In the genomic region with DNA sequence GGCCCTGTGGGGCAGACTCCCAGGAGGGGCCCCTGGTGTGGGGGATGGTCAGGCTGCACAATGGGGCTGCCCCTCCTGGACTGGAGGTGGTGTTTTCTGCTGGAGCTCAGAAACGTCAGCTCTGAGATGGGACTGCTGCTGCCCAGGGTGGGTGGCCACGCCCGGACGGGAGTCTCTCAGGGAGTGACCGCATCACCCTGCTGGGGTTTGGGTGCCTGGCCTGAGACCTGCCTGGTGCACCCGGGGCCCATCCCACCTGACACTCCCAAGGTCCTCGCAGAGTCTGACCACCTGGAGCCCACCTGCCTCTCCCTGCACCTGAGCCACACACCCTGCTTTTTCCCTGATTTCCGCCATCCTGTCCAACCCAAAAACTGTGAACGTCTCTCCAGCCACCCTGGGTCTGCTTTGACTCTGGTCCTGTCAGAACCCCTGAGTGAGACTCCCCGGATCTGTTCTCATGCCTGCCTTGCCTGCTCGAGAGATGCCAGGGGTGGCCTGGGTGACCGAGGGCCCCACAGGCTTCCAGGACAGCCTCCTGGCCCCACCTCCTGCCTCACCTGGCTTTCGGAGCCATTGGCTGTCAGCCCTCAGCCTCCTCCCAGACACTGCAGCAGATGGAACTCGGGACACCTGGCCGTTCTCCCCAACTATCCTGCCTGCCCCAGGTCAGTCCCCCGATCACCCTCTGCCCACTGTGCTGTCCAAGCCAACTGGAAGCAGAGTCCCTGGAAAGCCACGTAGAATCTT, we compare ENCODE assay signal across 22 cellular contexts. TPM values are rescaled to one million over a fixed set of nuclear protein-coding genes. Genes with fewer than 3 reads are reported as not detected.
A peak's percentile ranks its signal among the peaks of the same experiment; 100 is the strongest.
DNase-seq lines count a peak whose midpoint lies in the region; ATAC-seq, FAIRE-seq and TF ChIP-seq lines count a peak whose summit lies in the region.
"Had no signal": no experiment of that assay in that cellular context is flagged by ENCODE, and none has a peak within 500 bp of the region (broad histone marks: within the 10 kb centered on the region; RNA-seq: fewer than 3 reads in every experiment).

No MANE protein-coding gene starts in this region.

- FAIRE-seq in HepG2 (lab: Jason Lieb, UNC), result no peak
- FAIRE-seq: A204.1, GM12878, GM19239, H54 had no signal

- intact Hi-C loops in HepG2 (cut with micrococcal nuclease; ENCODE audit: unreplicated experiment) (no loop called here), mammary epithelial cell (cut with micrococcal nuclease) (no loop called here)

- peaks cover 15% of the 10 kb centered on the region for H3K9me3 ChIP-seq in endodermal cell (ENCODE audit: control insufficient read depth, low read length)
- H3K9me3 ChIP-seq in HepG2 (ENCODE audit: low read length), result peaks cover 23% of the 10 kb centered on the region
- peaks cover 39% of the 10 kb centered on the region for H3K9me3 ChIP-seq in mammary epithelial cell (replicated peaks; ENCODE audit: insufficient read depth, low read length)

- no peak overlapping the region for H3K27ac Mint-ChIP-seq in endodermal cell
- H3K27ac Mint-ChIP-seq: CD4-positive, CD25-positive, alpha-beta regulatory T cell; CD8-positive, alpha-beta memory T cell had no signal

- POLR2A ChIA-PET in HepG2 (lab: Yijun Ruan, JAX), result no interaction called here

- TF ChIP-seq CTCF in endodermal cell (conservative IDR thresholded peaks at IDR 0.05) (no peak), HepG2 (CRISPR knock-in tag; IDR thresholded peaks at IDR 0.05) (no peak), mammary epithelial cell (conservative IDR thresholded peaks at IDR 0.05 in 1 of 2, IDR thresholded peaks at IDR 0.05 in 1 of 2; ENCODE audit: extremely low read depth in 1 of 2, insufficient read depth in 1 of 2, low read depth in 1 of 2, low read length in 2 of 2) (no peak)

- H3K36me3 Mint-ChIP-seq in endodermal cell (ENCODE audit: low read depth), result no peaks in the 10 kb centered on the region
- H3K36me3 Mint-ChIP-seq: CD4-positive, CD25-positive, alpha-beta regulatory T cell had no signal

- dilution Hi-C loops in mammary epithelial cell (cut with HindIII; ENCODE audit: low sequenced_read_pairs), result no loop called here

- H3K4me2 ChIP-seq in HepG2 (ENCODE audit: low read depth, low read length), result no peak overlapping the region; the same call in 1 of the 2 replicates
- no peak overlapping the region for H3K4me2 ChIP-seq in mammary epithelial cell (ENCODE audit: insufficient read depth, low read depth, low read length)

- H3K79me2 ChIP-seq in HepG2 (ENCODE audit: insufficient read depth, low read length) (no peaks in the 10 kb centered on the region), mammary epithelial cell (ENCODE audit: insufficient read depth, low read length) (no peaks in the 10 kb centered on the region)

- H3K36me3 ChIP-seq in endodermal cell (ENCODE audit: control insufficient read depth, insufficient read depth, low read length), result no peaks in the 10 kb centered on the region
- H3K36me3 ChIP-seq in HepG2 (replicated peaks in 1 of 2; ENCODE audit: control insufficient read depth in 1 of 2, insufficient read depth in 2 of 2, low read length in 2 of 2), result no peaks in the 10 kb centered on the region
- H3K36me3 ChIP-seq in mammary epithelial cell (ENCODE audit: insufficient read depth, low read length), result no peaks in the 10 kb centered on the region
- H3K36me3 ChIP-seq: BE2C had no signal

- H3K4me3 Mint-ChIP-seq in endodermal cell, result no peak overlapping the region
- H3K4me3 Mint-ChIP-seq: CD4-positive, CD25-positive, alpha-beta regulatory T cell; CD8-positive, alpha-beta memory T cell had no signal

- no peak for TF ChIP-seq POLR2A in HepG2 (IDR thresholded peaks at IDR 0.05; ENCODE audit: insufficient read depth in 1 of 2, low read depth in 2 of 2, low read length in 2 of 2)

- no TSS peak for BruUV-seq in HepG2 (replicated peaks; lab: Mats Ljungman, UMichigan)
- BruUV-seq in mammary epithelial cell (replicated peaks; lab: Mats Ljungman, UMichigan), result no TSS peak

- CTCF ChIA-PET in HepG2 (lab: Yijun Ruan, JAX; ENCODE audit: low intra/inter-chr PET ratio, low total read pairs) (no interaction called here), mammary epithelial cell (lab: Charles Lee; ENCODE audit: low non-redundant PET) (no interaction called here)

- peaks cover 37% of the 10 kb centered on the region for H3K9me3 Mint-ChIP-seq in endodermal cell

- TF ChIP-seq EP300 in HepG2 (IDR thresholded peaks at IDR 0.05; ENCODE audit: low read depth in 2 of 2, low read length in 2 of 2), result no peak
- TF ChIP-seq EP300 in HepG2 (CRISPR knock-in tag; IDR thresholded peaks at IDR 0.05; ENCODE audit: borderline replicate concordance), result no peak

- TF ChIP-seq RAD21 in HepG2 (CRISPR knock-in tag; IDR thresholded peaks at IDR 0.05), result no peak

- H3K27me3 Mint-ChIP-seq in endodermal cell (ENCODE audit: insufficient read depth), result peaks cover 5% of the 10 kb centered on the region
- H3K27me3 Mint-ChIP-seq: CD4-positive, CD25-positive, alpha-beta regulatory T cell; CD8-positive, alpha-beta memory T cell had no signal

- no peak overlapping the region for H3K27ac ChIP-seq in endodermal cell (ENCODE audit: low read depth, low read length)
- no peak overlapping the region for H3K27ac ChIP-seq in HepG2 (ENCODE audit: extremely low read length, insufficient read depth, low read length)
- no peak overlapping the region for H3K27ac ChIP-seq in mammary epithelial cell (ENCODE audit: insufficient read depth, low read depth, low read length)
- H3K27ac ChIP-seq: GM23248 had no signal

- H3K4me1 ChIP-seq in endodermal cell (ENCODE audit: control insufficient read depth, insufficient read depth, low read length), result no peaks in the 10 kb centered on the region
- H3K4me1 ChIP-seq in HepG2 (ENCODE audit: insufficient read depth, low read length), result peaks cover 12% of the 10 kb centered on the region
- no peaks in the 10 kb centered on the region for H3K4me1 ChIP-seq in mammary epithelial cell (ENCODE audit: insufficient read depth, low read length)
- H3K4me1 ChIP-seq: BE2C had no signal

- H3K4me3 ChIP-seq in endodermal cell (ENCODE audit: low read length), result no peak overlapping the region
- H3K4me3 ChIP-seq in HepG2 (replicated peaks in 1 of 3; ENCODE audit: insufficient read depth in 1 of 3, low read depth in 2 of 3, low read length in 3 of 3), result no peak overlapping the region
- no peak overlapping the region for H3K4me3 ChIP-seq in mammary epithelial cell (replicated peaks in 1 of 3; ENCODE audit: insufficient read depth in 1 of 3, low read depth in 2 of 3, low read length in 3 of 3)
- H3K4me3 ChIP-seq: GM12878, GM23248 had no signal

- H4K20me1 ChIP-seq in HepG2 (ENCODE audit: insufficient read depth, low read length), result no peaks in the 10 kb centered on the region
- H4K20me1 ChIP-seq in mammary epithelial cell (ENCODE audit: insufficient read depth, low read length), result no peaks in the 10 kb centered on the region

- H2AFZ ChIP-seq in HepG2 (ENCODE audit: low read length), result no peak overlapping the region
- no peak overlapping the region for H2AFZ ChIP-seq in mammary epithelial cell (ENCODE audit: low read depth, low read length)
- H2AFZ ChIP-seq: GM23248 had no signal

- H3K4me1 Mint-ChIP-seq in endodermal cell, result no peaks in the 10 kb centered on the region
- H3K4me1 Mint-ChIP-seq: CD4-positive, CD25-positive, alpha-beta regulatory T cell had no signal

- H3K9ac ChIP-seq in endodermal cell (ENCODE audit: extremely low read depth, low read length, poor library complexity, severe bottlenecking) (no peak overlapping the region), HepG2 (ENCODE audit: insufficient read depth, low read depth, low read length) (no peak overlapping the region), mammary epithelial cell (ENCODE audit: insufficient read depth, low read length) (no peak overlapping the region)
- H3K9ac ChIP-seq: GM23248 had no signal

- whole genome bisulfite sequencing in endodermal cell (ENCODE audit: insufficient coverage in 1 of 2, insufficient read length in 1 of 2), 2 experiments, result 85 to 92% methylated on average over 11 to 17 of the region's 17 CpGs
- 33% methylated on average over 8 of the region's 17 CpGs for WGBS in HepG2 (ENCODE audit: low lambda C conversion rate)
- 77% methylated on average over 8 of the region's 17 CpGs for WGBS in mammary epithelial cell (ENCODE audit: low coverage, missing lambda C conversion rate)

- no peaks in the 10 kb centered on the region for H3K27me3 ChIP-seq in endodermal cell (ENCODE audit: control insufficient read depth, insufficient read depth, low read length, poor library complexity, severe bottlenecking)
- peaks cover under 1 to 4% of the 10 kb centered on the region in 2 experiments; a peak in 2 of 5 replicates for H3K27me3 ChIP-seq in HepG2 (ENCODE audit: control insufficient read depth in 1 of 2, insufficient read depth in 2 of 2, low read length in 2 of 2)
- no peaks in the 10 kb centered on the region for H3K27me3 ChIP-seq in mammary epithelial cell (ENCODE audit: insufficient read depth, low read length)
- H3K27me3 ChIP-seq: BE2C had no signal

- peak; percentile 12 for ATAC-seq in HepG2
- peak; percentile 14 for ATAC-seq in stimulated activated naive CD8-positive, alpha-beta T cell treated with anti-CD3 and anti-CD28 coated beads, Interleukin-15, Interleukin-2, amounts not matched to agents 100 U/mL and 50 U/mL, for 24 hours
- ATAC-seq: GM12878 had no signal

- in situ Hi-C loops in HepG2 (cut with HindIII; ENCODE audit: extremely low pct_ligation_motif_present, low pct_unique_long_range_greater_than_20kb) (no loop called here), mammary epithelial cell (cut with MboI; ENCODE audit: low sequenced_read_pairs in 2 of 2) (no loop called here)

- DNase-seq in endodermal cell (peak; percentile 34), HepG2 (ENCODE audit: low spot score) (no peak), Kasumi-1 (lab: John Stamatoyannopoulos, UW) (no peak), mammary epithelial cell (no peak), RKO (ENCODE audit: low spot score) (no peak)
- no peak for DNase-seq in stimulated activated naive CD8-positive, alpha-beta T cell treated with anti-CD3 and anti-CD28 coated beads, Interleukin-15, Interleukin-2, amounts not matched to agents 100 U/mL and 50 U/mL, for 24 hours
- DNase-seq: ACHN; BE2C; C1 segment of cervical spinal cord; CD4-positive, CD25-positive, alpha-beta regulatory T cell; CD8-positive, alpha-beta memory T cell; COR-L47; DMS 273 treated with DMSO at 0.1 percent for 48 hours; DMS53; DND-41; EL; GM23248; HCEC 1CT had no signal

RNA-seq across cellular contexts. Expression of a gene that starts 11.6 kb away (rescaled TPM):
- 10 to 100 TPM; 32.3 to 45.8 TPM for total RNA-seq in endodermal cell
- polyA plus RNA-seq in endodermal cell (2013, experiment 1 of 2), result 54.2 TPM
- polyA plus RNA-seq in endodermal cell (2013, experiment 2 of 2), result 60.3 TPM
- total RNA-seq in HepG2 (2016; rRNA removed; fragmentation: Illumina TruSeq; extraction: Trizol), result 27.7 and 32.9 TPM in 2 replicates
- total RNA-seq in HepG2 (2016; cell fraction: cytosol; rRNA removed; fragmentation: Illumina TruSeq; extraction: Trizol; ENCODE audit: low read depth), result 54.0 and 56.1 TPM in 2 replicates
- total RNA-seq in HepG2 (2016; cell fraction: insoluble cytoplasmic fraction; rRNA removed; fragmentation: Illumina TruSeq; extraction: Trizol), result 24.8 and 37.8 TPM in 2 replicates
- total RNA-seq in HepG2 (2016; cell fraction: membrane; rRNA removed; fragmentation: Illumina TruSeq; extraction: Trizol), result 35.4 and 37.3 TPM in 2 replicates
- total RNA-seq in HepG2 (2016; cell fraction: nucleus; rRNA removed; fragmentation: Illumina TruSeq; extraction: Trizol), result 28.7 and 30.4 TPM in 2 replicates
- polyA plus RNA-seq in HepG2 (2011; rRNA removed), result 29.2 and 35.8 TPM in 2 replicates
- 19.7 and 23.0 TPM in 2 replicates for polyA plus RNA-seq in HepG2 (2011; cell fraction: cytosol; rRNA removed)
- polyA plus RNA-seq in HepG2 (2011; cell fraction: nucleus; rRNA removed), result 10.9 and 13.1 TPM in 2 replicates
- 44.3 and 60.7 TPM in 2 replicates for polyA plus RNA-seq in HepG2 (2012)
- 30.9 and 35.7 TPM in 2 replicates for polyA plus RNA-seq in HepG2 (2016; cell fraction: cytosol; fragmentation: Illumina TruSeq; extraction: Trizol; ENCODE audit: low read depth)
- polyA plus RNA-seq in HepG2 (2016; cell fraction: insoluble cytoplasmic fraction; fragmentation: Illumina TruSeq; extraction: Trizol; ENCODE audit: low read depth), result 37.3 and 37.7 TPM in 2 replicates
- polyA plus RNA-seq in HepG2 (2016; cell fraction: membrane; fragmentation: Illumina TruSeq; extraction: Trizol; ENCODE audit: low read depth), result 25.1 and 29.0 TPM in 2 replicates
- 17.8 and 20.2 TPM in 2 replicates for polyA plus RNA-seq in HepG2 (2016; cell fraction: nucleus; fragmentation: Illumina TruSeq; extraction: Trizol; ENCODE audit: insufficient read depth, low read depth)
- 37.6 and 43.7 TPM in 2 replicates for polyA minus RNA-seq in HepG2 (2011; rRNA and poly(A)+ RNA removed; ENCODE audit: low replicate concordance)
- polyA minus RNA-seq in HepG2 (2011; cell fraction: cytosol; rRNA and poly(A)+ RNA removed), result 11.4 and 12.4 TPM in 2 replicates
- 59.6 and 65.0 TPM in 2 replicates for polyA minus RNA-seq in HepG2 (2011; cell fraction: nucleus; rRNA and poly(A)+ RNA removed)
- 10 to 100 TPM; 16.5 to 23.5 TPM for total RNA-seq in mammary epithelial cell
- 19.3 TPM for polyA plus RNA-seq in mammary epithelial cell
- polyA minus RNA-seq in mammary epithelial cell, result not detected

RNA-seq across cellular contexts. Expression of a gene that starts 47.4 kb away (rescaled TPM):
- total RNA-seq in endodermal cell (10 to 100 TPM; 13.2 to 13.7 TPM), HepG2 (2016; rRNA removed; fragmentation: Illumina TruSeq; extraction: Trizol) (31.4 and 45.9 TPM in 2 replicates), mammary epithelial cell (10 to 100 TPM; 13.8 to 16.0 TPM)
- 14.2 TPM for polyA plus RNA-seq in endodermal cell (2013, experiment 1 of 2)
- polyA plus RNA-seq in endodermal cell (2013, experiment 2 of 2), result 14.4 TPM
- total RNA-seq in HepG2 (2016; cell fraction: cytosol; rRNA removed; fragmentation: Illumina TruSeq; extraction: Trizol; ENCODE audit: low read depth), result 8.9 and 9.8 TPM in 2 replicates
- total RNA-seq in HepG2 (2016; cell fraction: insoluble cytoplasmic fraction; rRNA removed; fragmentation: Illumina TruSeq; extraction: Trizol), result 32.2 and 43.1 TPM in 2 replicates
- total RNA-seq in HepG2 (2016; cell fraction: membrane; rRNA removed; fragmentation: Illumina TruSeq; extraction: Trizol), result 9.8 and 12.0 TPM in 2 replicates
- total RNA-seq in HepG2 (2016; cell fraction: nucleus; rRNA removed; fragmentation: Illumina TruSeq; extraction: Trizol), result 17.5 and 20.5 TPM in 2 replicates
- polyA plus RNA-seq in HepG2 (2011; rRNA removed) (12.0 and 15.7 TPM in 2 replicates), mammary epithelial cell (13.7 TPM)
- polyA plus RNA-seq in HepG2 (2011; cell fraction: cytosol; rRNA removed), result 7.1 and 10.0 TPM in 2 replicates
- polyA plus RNA-seq in HepG2 (2011; cell fraction: nucleus; rRNA removed), result 5.1 and 5.6 TPM in 2 replicates
- 15.8 and 18.7 TPM in 2 replicates for polyA plus RNA-seq in HepG2 (2012)
- polyA plus RNA-seq in HepG2 (2016; cell fraction: cytosol; fragmentation: Illumina TruSeq; extraction: Trizol; ENCODE audit: low read depth), result 3.6 and 3.8 TPM in 2 replicates
- polyA plus RNA-seq in HepG2 (2016; cell fraction: insoluble cytoplasmic fraction; fragmentation: Illumina TruSeq; extraction: Trizol; ENCODE audit: low read depth), result 39.9 and 41.4 TPM in 2 replicates
- polyA plus RNA-seq in HepG2 (2016; cell fraction: membrane; fragmentation: Illumina TruSeq; extraction: Trizol; ENCODE audit: low read depth), result 6.0 and 6.8 TPM in 2 replicates
- 21.1 and 23.0 TPM in 2 replicates for polyA plus RNA-seq in HepG2 (2016; cell fraction: nucleus; fragmentation: Illumina TruSeq; extraction: Trizol; ENCODE audit: insufficient read depth, low read depth)
- 4.7 and 9.6 TPM in 2 replicates for polyA minus RNA-seq in HepG2 (2011; rRNA and poly(A)+ RNA removed; ENCODE audit: low replicate concordance)
- polyA minus RNA-seq in HepG2 (2011; cell fraction: cytosol; rRNA and poly(A)+ RNA removed), result 5.7 and 6.9 TPM in 2 replicates
- 13.8 and 14.8 TPM in 2 replicates for polyA minus RNA-seq in HepG2 (2011; cell fraction: nucleus; rRNA and poly(A)+ RNA removed)
- polyA minus RNA-seq in mammary epithelial cell, result 2.2 TPM

RNA-seq across cellular contexts. Expression of a gene that starts 47.6 kb away (rescaled TPM):
- 10 to 100 TPM; 14.7 to 20.3 TPM for total RNA-seq in endodermal cell
- polyA plus RNA-seq in endodermal cell (2013, experiment 1 of 2), result 11.6 TPM
- polyA plus RNA-seq in endodermal cell (2013, experiment 2 of 2), result 12.0 TPM
- 12.4 and 15.7 TPM in 2 replicates for total RNA-seq in HepG2 (2016; rRNA removed; fragmentation: Illumina TruSeq; extraction: Trizol)
- 8.5 and 9.1 TPM in 2 replicates for total RNA-seq in HepG2 (2016; cell fraction: cytosol; rRNA removed; fragmentation: Illumina TruSeq; extraction: Trizol; ENCODE audit: low read depth)
- 12.0 and 15.5 TPM in 2 replicates for total RNA-seq in HepG2 (2016; cell fraction: insoluble cytoplasmic fraction; rRNA removed; fragmentation: Illumina TruSeq; extraction: Trizol)
- total RNA-seq in HepG2 (2016; cell fraction: membrane; rRNA removed; fragmentation: Illumina TruSeq; extraction: Trizol), result 7.1 and 7.9 TPM in 2 replicates
- 12.9 and 18.4 TPM in 2 replicates for total RNA-seq in HepG2 (2016; cell fraction: nucleus; rRNA removed; fragmentation: Illumina TruSeq; extraction: Trizol)
- 6.3 and 6.4 TPM in 2 replicates for polyA plus RNA-seq in HepG2 (2011; rRNA removed)
- 3.1 and 5.0 TPM in 2 replicates for polyA plus RNA-seq in HepG2 (2011; cell fraction: cytosol; rRNA removed)
- polyA plus RNA-seq in HepG2 (2011; cell fraction: nucleus; rRNA removed), result 5.9 and 6.8 TPM in 2 replicates
- polyA plus RNA-seq in HepG2 (2012), result 7.3 and 9.2 TPM in 2 replicates
- polyA plus RNA-seq in HepG2 (2016; cell fraction: cytosol; fragmentation: Illumina TruSeq; extraction: Trizol; ENCODE audit: low read depth), result 1.2 and 1.3 TPM in 2 replicates
- polyA plus RNA-seq in HepG2 (2016; cell fraction: insoluble cytoplasmic fraction; fragmentation: Illumina TruSeq; extraction: Trizol; ENCODE audit: low read depth), result 9.3 and 11.1 TPM in 2 replicates
- 2.1 and 2.4 TPM in 2 replicates for polyA plus RNA-seq in HepG2 (2016; cell fraction: membrane; fragmentation: Illumina TruSeq; extraction: Trizol; ENCODE audit: low read depth)
- 14.1 and 14.2 TPM in 2 replicates for polyA plus RNA-seq in HepG2 (2016; cell fraction: nucleus; fragmentation: Illumina TruSeq; extraction: Trizol; ENCODE audit: insufficient read depth, low read depth)
- polyA minus RNA-seq in HepG2 (2011; rRNA and poly(A)+ RNA removed; ENCODE audit: low replicate concordance), result 8.5 and 12.2 TPM in 2 replicates
- polyA minus RNA-seq in HepG2 (2011; cell fraction: cytosol; rRNA and poly(A)+ RNA removed), result 6.3 and 8.2 TPM in 2 replicates
- polyA minus RNA-seq in HepG2 (2011; cell fraction: nucleus; rRNA and poly(A)+ RNA removed), result 35.5 and 40.3 TPM in 2 replicates
- 10 to 100 TPM; 12.0 to 14.9 TPM for total RNA-seq in mammary epithelial cell
- 5.6 TPM for polyA plus RNA-seq in mammary epithelial cell
- 0.98 TPM for polyA minus RNA-seq in mammary epithelial cell
